13 cellular contexts compared by ENCODE assay signal in the genomic region with DNA sequence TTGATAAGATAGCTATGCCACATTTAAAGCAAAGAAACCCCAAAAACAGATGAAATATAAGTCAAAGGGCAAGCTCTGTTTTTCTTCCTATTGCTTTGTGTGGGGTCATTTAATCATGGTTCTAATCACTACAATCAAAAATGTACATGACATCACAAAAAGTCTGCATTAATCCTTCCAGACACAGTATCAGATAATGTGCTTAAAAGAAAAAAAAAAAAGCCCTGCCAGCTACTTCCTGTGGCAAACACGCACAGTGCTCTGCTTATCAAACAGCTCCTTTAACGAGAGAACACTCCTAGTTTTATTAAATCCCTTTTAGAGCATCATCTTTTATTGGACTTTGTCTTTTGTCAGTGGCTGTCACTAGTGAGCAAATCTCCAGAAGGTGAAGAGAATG.
"Had no signal": no experiment of that assay in that cellular context is flagged by ENCODE, and none has a peak within 500 bp of the region (broad histone marks: within the 10 kb centered on the region; RNA-seq: fewer than 3 reads in every experiment).

No MANE protein-coding gene starts in this region.

- H3K9me3 ChIP-seq: esophagus squamous epithelium had no signal

- H3K4me3 Mint-ChIP-seq: activated CD4-positive, alpha-beta memory T cell treated with anti-CD3 and anti-CD28 coated beads, Interleukin-2, amount 10 ng/mL, durations not matched to agents 7 days and 5 days; nephron had no signal

- H3K36me3 ChIP-seq: esophagus squamous epithelium, upper lobe of left lung had no signal

- H3K27ac ChIP-seq: esophagus squamous epithelium, upper lobe of left lung had no signal

- DNase-seq: activated CD4-positive, alpha-beta memory T cell treated with anti-CD3 and anti-CD28 coated beads, Interleukin-2, amount 10 ng/mL, durations not matched to agents 7 days and 5 days; activated CD8-positive, alpha-beta memory T cell treated with anti-CD3 and anti-CD28 coated beads, Interleukin-2, amount 50 U/mL, for 48 hours; activated naive CD4-positive, alpha-beta T cell treated with anti-CD3 and anti-CD28 coated beads, Interleukin-2, amount 50 U/mL, for 16 hours; anterior cingulate cortex; esophagus squamous epithelium; foreskin fibroblast; occipital lobe; stimulated activated CD4-positive, alpha-beta T cell treated with anti-CD3 and anti-CD28 coated beads, Interleukin-2, amount 100 ng/mL, for 48 hours; stimulated activated naive CD4-positive, alpha-beta T cell treated with Interleukin-2 at 50 U/mL for 16 hours; T1000; upper lobe of left lung had no signal

- H3K27me3 ChIP-seq: esophagus squamous epithelium, upper lobe of left lung had no signal

- H3K4me1 Mint-ChIP-seq: nephron had no signal

- H3K27me3 Mint-ChIP-seq: activated CD4-positive, alpha-beta memory T cell treated with anti-CD3 and anti-CD28 coated beads, Interleukin-2, amount 10 ng/mL, durations not matched to agents 7 days and 5 days had no signal

- ATAC-seq: left lobe of liver had no signal

- H3K27ac Mint-ChIP-seq: activated CD4-positive, alpha-beta memory T cell treated with anti-CD3 and anti-CD28 coated beads, Interleukin-2, amount 10 ng/mL, durations not matched to agents 7 days and 5 days; nephron had no signal

- H3K4me3 ChIP-seq: esophagus squamous epithelium, upper lobe of left lung had no signal

- H3K4me1 ChIP-seq: esophagus squamous epithelium, upper lobe of left lung had no signal
